ENCODE assay signal across 8 cellular contexts in the genomic region with DNA sequence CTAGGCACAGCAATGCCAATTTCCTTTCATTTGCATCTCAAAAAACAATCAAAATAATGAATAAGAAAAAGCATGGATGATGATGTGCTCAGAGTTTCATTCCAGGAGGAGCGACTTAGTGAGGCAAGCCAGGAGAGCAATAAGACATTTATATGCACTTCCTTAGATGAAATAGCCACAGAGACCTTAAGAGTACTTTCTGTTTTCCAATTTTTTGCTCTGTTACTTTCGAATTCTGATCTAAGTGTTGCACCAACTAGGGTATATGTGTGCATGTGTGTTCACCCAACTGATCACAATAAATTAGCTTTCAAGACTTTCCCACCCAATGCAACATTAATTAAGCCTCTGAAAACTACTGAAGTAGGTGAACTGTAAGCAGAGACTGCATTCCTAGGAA. TPM values are rescaled to one million over a fixed set of nuclear protein-coding genes. Genes with fewer than 3 reads are reported as not detected.
DNase-seq lines count a peak whose midpoint lies in the region; ATAC-seq and TF ChIP-seq lines count a peak whose summit lies in the region.

No MANE protein-coding gene starts in this region.

- peaks cover 0 to 7% (median 2%) of the 10 kb centered on the region in 4 donors for H3K4me1 Mint-ChIP-seq in CD4-positive, CD25-positive, alpha-beta regulatory T cell
- H3K4me1 Mint-ChIP-seq in neural progenitor cell: peaks cover 13% of the 10 kb centered on the region

- peaks cover 0 to 10% (median 4%) of the 10 kb centered on the region in 7 donors for H3K9me3 Mint-ChIP-seq in CD4-positive, CD25-positive, alpha-beta regulatory T cell
- H3K9me3 Mint-ChIP-seq in neural progenitor cell: peaks cover 9% of the 10 kb centered on the region

- in situ Hi-C loops in Panc1 (cut with HindIII; ENCODE audit: low pct_unique_long_range_greater_than_20kb, low sequenced_read_pairs): no loop called here

- TF ChIP-seq CTCF in Panc1 (IDR thresholded peaks at IDR 0.05): no peak
- TF ChIP-seq CTCF in neural progenitor cell (IDR thresholded peaks at IDR 0.05): no peak

- POLR2A ChIA-PET in Panc1 (lab: Charles Lee): interaction anchor here (0.5 kb wide), 1 partner anchor 215 kb away, joined by 11 read pairs; no protein-coding TSS in a partner anchor

- no peak for DNase-seq in CD4-positive, CD25-positive, alpha-beta regulatory T cell
- DNase-seq in Panc1 (ENCODE audit: low read depth, low spot score) (no peak), epithelial cell of prostate (ENCODE audit: low read depth, low spot score) (no peak), neural progenitor cell (ENCODE audit: low spot score) (no peak), SW480 (ENCODE audit: low spot score) (no peak), foreskin melanocyte (no peak)

- no peaks in the 10 kb centered on the region for H3K36me3 Mint-ChIP-seq in CD4-positive, CD25-positive, alpha-beta regulatory T cell
- peaks cover 2% of the 10 kb centered on the region for H3K36me3 Mint-ChIP-seq in neural progenitor cell

- H2AFZ ChIP-seq in neural progenitor cell (replicated peaks): peak overlapping the region; percentile 92

- H3K9ac ChIP-seq in neural progenitor cell: no peak overlapping the region

- intact Hi-C loops in Panc1 (cut with micrococcal nuclease; ENCODE audit: unreplicated experiment): no loop called here

- H3F3A ChIP-seq in neural progenitor cell (ENCODE audit: low read depth): peaks cover 2% of the 10 kb centered on the region

- ATAC-seq in CD4-positive, CD25-positive, alpha-beta regulatory T cell (ENCODE audit: low read depth in 2 of 2): no peak
- no peak for ATAC-seq in Panc1
- ATAC-seq in GM18909 (IDR thresholded peaks at IDR 0.05; ENCODE audit: poor library complexity, unreplicated experiment): no peak
- ATAC-seq in HG03457 (IDR thresholded peaks at IDR 0.05; ENCODE audit: unreplicated experiment): no peak

- no peaks in the 10 kb centered on the region for H3K79me2 ChIP-seq in neural progenitor cell (ENCODE audit: low read depth)

- peaks cover 5% of the 10 kb centered on the region for H3K27me3 ChIP-seq in CD4-positive, CD25-positive, alpha-beta regulatory T cell (ENCODE audit: control insufficient read depth, insufficient read depth, low read length)
- H3K27me3 ChIP-seq in Panc1 (ENCODE audit: control insufficient read depth, insufficient read depth, low read length) (no peaks in the 10 kb centered on the region), neural progenitor cell (peaks cover 17% of the 10 kb centered on the region)

- no peak overlapping the region for H3K27ac Mint-ChIP-seq in CD4-positive, CD25-positive, alpha-beta regulatory T cell
- H3K27ac Mint-ChIP-seq in neural progenitor cell: peak overlapping the region; percentile 43

- H3K9me3 ChIP-seq in CD4-positive, CD25-positive, alpha-beta regulatory T cell (ENCODE audit: control insufficient read depth in 2 of 2, low read length in 2 of 2): no peaks in the 10 kb centered on the region
- H3K9me3 ChIP-seq in Panc1 (ENCODE audit: control insufficient read depth, insufficient read depth, low read depth, low read length): no peaks in the 10 kb centered on the region
- no peaks in the 10 kb centered on the region for H3K9me3 ChIP-seq in neural progenitor cell (ENCODE audit: low read depth)

- H3K4me3 Mint-ChIP-seq in CD4-positive, CD25-positive, alpha-beta regulatory T cell: peak overlapping the region; percentile 9 to 72 (median 52)
- H3K4me3 Mint-ChIP-seq in neural progenitor cell: peak overlapping the region; percentile 88

- H3K27me3 Mint-ChIP-seq in CD4-positive, CD25-positive, alpha-beta regulatory T cell: peaks cover 17% of the 10 kb centered on the region
- peaks cover 2% of the 10 kb centered on the region for H3K27me3 Mint-ChIP-seq in neural progenitor cell (ENCODE audit: insufficient read depth, low read depth)

- no TSS peak for BruUV-seq in Panc1 (replicated peaks; lab: Mats Ljungman, UMichigan)

- H3K36me3 ChIP-seq in CD4-positive, CD25-positive, alpha-beta regulatory T cell (ENCODE audit: control insufficient read depth, insufficient read depth, low read length): no peaks in the 10 kb centered on the region
- H3K36me3 ChIP-seq in Panc1 (ENCODE audit: control insufficient read depth, insufficient read depth, low read length): no peaks in the 10 kb centered on the region
- no peaks in the 10 kb centered on the region for H3K36me3 ChIP-seq in neural progenitor cell

- H4K20me1 ChIP-seq in neural progenitor cell (ENCODE audit: low read depth): no peaks in the 10 kb centered on the region

- H3K27ac ChIP-seq in CD4-positive, CD25-positive, alpha-beta regulatory T cell (ENCODE audit: insufficient read depth, low read length, poor library complexity, severe bottlenecking): no peak overlapping the region
- H3K27ac ChIP-seq in Panc1 (ENCODE audit: low read length) (no peak overlapping the region), epithelial cell of prostate (peak overlapping the region; percentile 82), neural progenitor cell (no peak overlapping the region)

- H3K4me2 ChIP-seq in neural progenitor cell: peak overlapping the region; percentile 79

- H3K4me1 ChIP-seq in CD4-positive, CD25-positive, alpha-beta regulatory T cell (ENCODE audit: control insufficient read depth, insufficient read depth, low read length, poor library complexity, severe bottlenecking): no peaks in the 10 kb centered on the region
- H3K4me1 ChIP-seq in Panc1 (ENCODE audit: control insufficient read depth, insufficient read depth, low read length) (no peaks in the 10 kb centered on the region), neural progenitor cell (peaks cover 6% of the 10 kb centered on the region)

- peak overlapping the region; percentile 46 for H3K4me3 ChIP-seq in CD4-positive, CD25-positive, alpha-beta regulatory T cell (ENCODE audit: low read depth, low read length)
- H3K4me3 ChIP-seq in Panc1 (ENCODE audit: low read depth in 2 of 2, low read length in 2 of 2): peak overlapping the region; percentile 53 to 74
- peak overlapping the region; percentile 63 for H3K4me3 ChIP-seq in neural progenitor cell

- CTCF ChIA-PET in Panc1 (lab: Charles Lee): no interaction called here

RNA-seq across cellular contexts. Expression of gene RAB27B, which starts 0.7 kb away (rescaled TPM):
- 8.5 TPM for total RNA-seq in CD4-positive, CD25-positive, alpha-beta regulatory T cell
- under 1 TPM in 1 of 4 donors, not detected in 3; 0.22 TPM for polyA plus RNA-seq in CD4-positive, CD25-positive, alpha-beta regulatory T cell
- total RNA-seq in Panc1 (2021; ENCODE audit: unreplicated experiment) (3.9 TPM), neural progenitor cell (ENCODE audit: low replicate concordance) (0.43 and 5.0 TPM in 2 replicates)
- polyA plus RNA-seq in Panc1 (2012; ENCODE audit: insufficient read length): 2.0 TPM
